In genomic region chr1:29332204-29332603, GRCh38 we compare ENCODE assay signal across 7 cellular contexts.
DNase-seq lines count a peak whose midpoint lies in the region; ATAC-seq, FAIRE-seq and TF ChIP-seq lines count a peak whose summit lies in the region.

No MANE protein-coding gene starts in this region.

- no peaks in the 10 kb centered on the region for H3K9me3 ChIP-seq in HCT116 (ENCODE audit: control insufficient read depth in 1 of 2, insufficient read depth in 1 of 2, low read depth in 1 of 2, low read length in 2 of 2)
- H3K9me3 ChIP-seq in SU-DHL-6 (ENCODE audit: insufficient read depth, low read length) = no peaks in the 10 kb centered on the region
- H3K9me3 ChIP-seq in keratinocyte (ENCODE audit: control insufficient read depth, low read depth, low read length) = no peaks in the 10 kb centered on the region

- no TSS peak for BruUV-seq in HCT116 (replicated peaks; lab: Mats Ljungman, UMichigan)

- TF ChIP-seq RAD21 in HCT116 (IDR thresholded peaks at IDR 0.05; ENCODE audit: low read depth) = peak; percentile 65

- H3K4me3 ChIP-seq in HCT116 (replicated peaks in 1 of 2; ENCODE audit: low read depth in 1 of 2, low read length in 2 of 2) = no peak overlapping the region
- no peak overlapping the region for H3K4me3 ChIP-seq in SU-DHL-6 (ENCODE audit: insufficient read depth, low read length, poor library complexity, severe bottlenecking)
- no peak overlapping the region for H3K4me3 ChIP-seq in keratinocyte (ENCODE audit: control insufficient read depth in 2 of 3, extremely low read depth in 1 of 3, insufficient read depth in 2 of 3, low read depth in 1 of 3, low read length in 3 of 3)

- H3K27me3 ChIP-seq in HCT116 (ENCODE audit: insufficient read depth, low read length) = peaks cover 28% of the 10 kb centered on the region
- no peaks in the 10 kb centered on the region for H3K27me3 ChIP-seq in SU-DHL-6 (ENCODE audit: low read length)
- peaks cover 5% of the 10 kb centered on the region for H3K27me3 ChIP-seq in keratinocyte (ENCODE audit: control insufficient read depth, extremely low read depth, insufficient read depth, low read length)

- CTCF ChIA-PET in HCT116 (lab: Charles Lee) = interaction anchor here (0.9 to 1.4 kb wide), 4 partner anchors 9 to 1048 kb away, joined by 3 to 4 read pairs (median 3); no protein-coding TSS in a partner anchor

- H3K79me2 ChIP-seq in HCT116 (ENCODE audit: insufficient read depth, low read length) (no peaks in the 10 kb centered on the region), SU-DHL-6 (ENCODE audit: insufficient read depth, low read length) (no peaks in the 10 kb centered on the region), keratinocyte (ENCODE audit: control insufficient read depth, insufficient read depth, low read length) (no peaks in the 10 kb centered on the region)

- H3K9me2 ChIP-seq in HCT116 (ENCODE audit: insufficient read depth) (no peaks in the 10 kb centered on the region), SU-DHL-6 (replicated peaks; ENCODE audit: insufficient read depth, low read length) (no peaks in the 10 kb centered on the region)

- POLR2A ChIA-PET in HCT116 (lab: Charles Lee) = no interaction called here
- POLR2A ChIA-PET in naive thymus-derived CD8-positive, alpha-beta T cell (lab: Charles Lee) = no interaction called here

- no peak overlapping the region for H3K4me3 Mint-ChIP-seq in naive thymus-derived CD8-positive, alpha-beta T cell

- no peak for FAIRE-seq in keratinocyte (lab: Jason Lieb, UNC)

- no peak overlapping the region for H3K9ac ChIP-seq in HCT116 (ENCODE audit: low read length)
- H3K9ac ChIP-seq in SU-DHL-6 (ENCODE audit: low read length) = no peak overlapping the region
- H3K9ac ChIP-seq in keratinocyte (ENCODE audit: control insufficient read depth, extremely low read depth, insufficient read depth, low read length) = no peak overlapping the region

- no peak overlapping the region for H3K27ac Mint-ChIP-seq in naive thymus-derived CD8-positive, alpha-beta T cell

- DNase-seq in Daoy (ENCODE audit: low read depth) (peak; percentile 53), HCT116 (ENCODE audit: low read depth, low spot score) (peak; percentile 26), keratinocyte (ENCODE audit: low read depth, low spot score) (peak; percentile 5), cortex of kidney (lab: John Stamatoyannopoulos, UW) (no peak), GOT3 (lab: John Stamatoyannopoulos, UW) (no peak)
- DNase-seq in naive thymus-derived CD8-positive, alpha-beta T cell = no peak

- peaks cover 7 to 48% (median 19%) of the 10 kb centered on the region in 5 donors for H3K27me3 Mint-ChIP-seq in naive thymus-derived CD8-positive, alpha-beta T cell

- H3K4me1 Mint-ChIP-seq in naive thymus-derived CD8-positive, alpha-beta T cell = no peaks in the 10 kb centered on the region

- no peaks in the 10 kb centered on the region for H4K20me1 ChIP-seq in HCT116 (ENCODE audit: insufficient read depth)
- H4K20me1 ChIP-seq in SU-DHL-6 (ENCODE audit: low read depth, low read length) = no peaks in the 10 kb centered on the region
- H4K20me1 ChIP-seq in keratinocyte (ENCODE audit: control insufficient read depth, extremely low read depth, insufficient read depth, low read length) = no peaks in the 10 kb centered on the region

- RAD21 ChIA-PET in HCT116 (lab: Charles Lee; ENCODE audit: low non-redundant PET in 1 of 2, low total read pairs in 2 of 2, uncharacterized antibody in 2 of 2, unreplicated experiment in 2 of 2) = interaction anchor here in 1 of 2 experiments (1.0 kb wide), 1 partner anchor 83 kb away, joined by 3 read pairs; no protein-coding TSS in a partner anchor

- peak; percentile 87 for ATAC-seq in HCT116
- ATAC-seq in naive thymus-derived CD8-positive, alpha-beta T cell = no peak

- dilution Hi-C loops in keratinocyte (cut with MboI; ENCODE audit: extremely low pct_ligation_motif_present, low sequenced_read_pairs) = no loop called here

- H3K9me3 Mint-ChIP-seq in naive thymus-derived CD8-positive, alpha-beta T cell = peaks cover 0 to 11% (median 0%) of the 10 kb centered on the region in 9 donors

- TF ChIP-seq CTCF in HCT116 (IDR thresholded peaks at IDR 0.05 in 2 of 3, conservative IDR thresholded peaks at IDR 0.05 in 1 of 3; ENCODE audit: borderline replicate concordance in 1 of 3, insufficient read depth in 1 of 3, low read depth in 2 of 3, low read length in 2 of 3) (peak; percentile 32 to 78 (median 71); a peak in 5 of 6 replicates), SU-DHL-6 (IDR thresholded peaks at IDR 0.05; ENCODE audit: insufficient read depth, low read length, poor library complexity, severe bottlenecking) (peak; percentile 34), keratinocyte (optimal IDR thresholded peaks at IDR 0.05 in 1 of 3, IDR thresholded peaks at IDR 0.05 in 1 of 3, conservative IDR thresholded peaks at IDR 0.05 in 1 of 3; ENCODE audit: extremely low read depth in 1 of 3, insufficient read depth in 2 of 3, low read length in 3 of 3) (peak; percentile 62 to 74 (median 69))

- intact Hi-C loops in HCT116 (cut with micrococcal nuclease) = no loop called here

- H3K36me3 Mint-ChIP-seq in naive thymus-derived CD8-positive, alpha-beta T cell = peaks cover 0 to 4% (median 0%) of the 10 kb centered on the region in 3 donors

- no peaks in the 10 kb centered on the region for H3F3A ChIP-seq in SU-DHL-6 (ENCODE audit: insufficient read depth)

- H3K4me1 ChIP-seq in HCT116 (ENCODE audit: control insufficient read depth in 1 of 2, insufficient read depth in 2 of 2, low read length in 2 of 2) (no peaks in the 10 kb centered on the region), keratinocyte (ENCODE audit: control insufficient read depth, extremely low read depth, insufficient read depth, low read length) (no peaks in the 10 kb centered on the region)

- no peak overlapping the region for H3K27ac ChIP-seq in HCT116 (ENCODE audit: low read depth, low read length)
- no peak overlapping the region for H3K27ac ChIP-seq in SU-DHL-6 (ENCODE audit: low read depth, low read length)
- no peak overlapping the region for H3K27ac ChIP-seq in keratinocyte (ENCODE audit: control insufficient read depth, insufficient read depth, low read length)

- H3K4me2 ChIP-seq in HCT116 (ENCODE audit: low read length) (no peak overlapping the region), SU-DHL-6 (ENCODE audit: low read depth, low read length, poor library complexity, severe bottlenecking) (no peak overlapping the region), keratinocyte (ENCODE audit: control insufficient read depth, extremely low read depth, insufficient read depth, low read depth, low read length) (no peak overlapping the region)

- H2AFZ ChIP-seq in HCT116 (ENCODE audit: low read depth, low read length, poor library complexity, severe bottlenecking) = no peak overlapping the region
- no peak overlapping the region for H2AFZ ChIP-seq in SU-DHL-6 (ENCODE audit: low read depth, low read length, severe bottlenecking)
- no peak overlapping the region for H2AFZ ChIP-seq in keratinocyte (ENCODE audit: control insufficient read depth, low read length)

- H3K36me3 ChIP-seq in HCT116 (ENCODE audit: control insufficient read depth in 1 of 2, insufficient read depth in 2 of 2, low read length in 2 of 2) = no peaks in the 10 kb centered on the region
- H3K36me3 ChIP-seq in SU-DHL-6 (ENCODE audit: low read length) = no peaks in the 10 kb centered on the region
- H3K36me3 ChIP-seq in keratinocyte (ENCODE audit: control insufficient read depth in 2 of 2, extremely low read depth in 1 of 2, insufficient read depth in 2 of 2, low read length in 2 of 2) = no peaks in the 10 kb centered on the region

- TF ChIP-seq POLR2A in HCT116 (IDR thresholded peaks at IDR 0.05; ENCODE audit: borderline replicate concordance, extremely low read depth, insufficient read depth, insufficient read length) = no peak

- no peaks in the 10 kb centered on the region for H3K9me1 ChIP-seq in keratinocyte (ENCODE audit: control insufficient read depth, extremely low read depth, insufficient read depth, low read length)

TF ChIP-seq in HCT116, 20 proteins besides CTCF, POLR2A, EP300 and RAD21:
- TF ChIP-seq ZNF274 (IDR thresholded peaks at IDR 0.05; ENCODE audit: low read depth, low read length) (no peak), JUND (IDR thresholded peaks at IDR 0.05) (no peak), MAX (IDR thresholded peaks at IDR 0.05) (no peak), CEBPB (IDR thresholded peaks at IDR 0.05; ENCODE audit: low read depth) (no peak), SRF (IDR thresholded peaks at IDR 0.05; ENCODE audit: low read depth) (no peak)

Comparison
In these comparisons a context has a peak if more than half of its experiments do, and no peak if none do; other contexts are left out.
1. DNase-seq: peak in Daoy (single experiment), HCT116 (single experiment) and keratinocyte (single experiment); none in cortex of kidney (single experiment), naive thymus-derived CD8-positive, alpha-beta T cell (0 of 10) and GOT3 (single experiment).
2. Peak in every context shown above with its lines, with median percentiles within 50 percentile points of each other: CTCF ChIP-seq.